26 cellular contexts compared by ENCODE assay signal in genomic region chr7:17928055-17928454, GRCh38.
"Had no signal": no experiment of that assay in that cellular context is flagged by ENCODE, and none has a peak within 500 bp of the region (broad histone marks: within the 10 kb centered on the region; RNA-seq: fewer than 3 reads in every experiment).

No MANE protein-coding gene starts in this region.

- H3K9ac ChIP-seq: parathyroid adenoma had no signal

- H3K9me3 Mint-ChIP-seq: naive thymus-derived CD8-positive, alpha-beta T cell; nephron; neural crest cell; stimulated activated naive B cell treated with anti-CD40 and anti-IgM and Interleukin-4, amounts not matched to agents 10 μg/mL and 1 μg/mL and 100 μg/mL, for 72 hours had no signal

- H3K27me3 ChIP-seq: stomach, testis, thyroid gland, transverse colon, upper lobe of left lung, vagina had no signal

- H3K27me3 Mint-ChIP-seq: naive thymus-derived CD8-positive, alpha-beta T cell; stimulated activated naive B cell treated with anti-CD40 and anti-IgM and Interleukin-4, amounts not matched to agents 10 μg/mL and 1 μg/mL and 100 μg/mL, for 72 hours had no signal

- H3K4me1 ChIP-seq: parathyroid adenoma, testis had no signal

- H3K4me3 Mint-ChIP-seq: naive thymus-derived CD8-positive, alpha-beta T cell; nephron; neural crest cell; stimulated activated naive B cell treated with anti-CD40 and anti-IgM and Interleukin-4, amounts not matched to agents 10 μg/mL and 1 μg/mL and 100 μg/mL, for 72 hours had no signal

- H3K27ac Mint-ChIP-seq: nephron; stimulated activated naive B cell treated with anti-CD40 and anti-IgM and Interleukin-4, amounts not matched to agents 10 μg/mL and 1 μg/mL and 100 μg/mL, for 72 hours had no signal

- ATAC-seq: lower lobe of right lung; naive thymus-derived CD8-positive, alpha-beta T cell; psoas muscle; sciatic nerve; stimulated activated naive B cell treated with anti-CD40 and anti-IgM and Interleukin-4, amounts not matched to agents 10 μg/mL and 1 μg/mL and 100 μg/mL, for 72 hours; stimulated activated naive CD8-positive, alpha-beta T cell treated with anti-CD3 and anti-CD28 coated beads, Interleukin-15, Interleukin-2, amounts not matched to agents 100 U/mL and 50 U/mL, for 24 hours had no signal

- FAIRE-seq: islet of Langerhans, kidney had no signal

- H3K36me3 ChIP-seq: lower lobe of right lung, stomach, thyroid gland, transverse colon, upper lobe of left lung, vagina had no signal

- H2AFZ ChIP-seq: parathyroid adenoma had no signal

- H3K4me3 ChIP-seq: lower lobe of right lung, psoas muscle, skin epidermis, stomach, testis, thyroid gland, transverse colon, upper lobe of left lung, vagina had no signal

- H3K27ac ChIP-seq: lower lobe of right lung, parathyroid adenoma, psoas muscle, skin epidermis, stomach, testis, thyroid gland, transverse colon, upper lobe of left lung, vagina had no signal

- H3K9me3 ChIP-seq: lower lobe of right lung, psoas muscle, stomach, testis, thyroid gland, transverse colon, upper lobe of left lung, vagina had no signal

- DNase-seq: hippocampal formation; kidney; lower lobe of right lung; mammary epithelial cell; mesenchymal stem cell; naive thymus-derived CD8-positive, alpha-beta T cell; occipital lobe; psoas muscle; stimulated activated CD4-positive, alpha-beta T cell treated with anti-CD3 and anti-CD28 coated beads, Interleukin-12 subunit alpha, Interleukin-12 subunit beta, amount 100 ng/mL, for 4 hours; stimulated activated CD4-positive, alpha-beta T cell treated with anti-CD3 and anti-CD28 coated beads, Interleukin-15, amount 100 ng/mL, for 24 hours; stimulated activated CD4-positive, alpha-beta T cell treated with anti-CD3 and anti-CD28 coated beads, Interleukin-2, amount 100 ng/mL, for 24 hours; stimulated activated CD4-positive, alpha-beta T cell treated with anti-CD3 and anti-CD28 coated beads, Interleukin-4, amount 100 ng/mL, for 1 hour; stimulated activated naive B cell treated with anti-CD40 and anti-IgM and Interleukin-4, amounts not matched to agents 10 μg/mL and 1 μg/mL and 100 μg/mL, for 72 hours; stimulated activated naive CD8-positive, alpha-beta T cell treated with anti-CD3 and anti-CD28 coated beads, Interleukin-15, Interleukin-2, amounts not matched to agents 100 U/mL and 50 U/mL, for 24 hours; stomach; testis; thyroid gland; transverse colon; upper lobe of left lung had no signal

- H3K4me1 Mint-ChIP-seq: nephron, neural crest cell had no signal
